18 cellular contexts compared by ENCODE assay signal in genomic region chr15:93082861-93083260, GRCh38. TPM values are rescaled to one million over a fixed set of nuclear protein-coding genes. Genes with fewer than 3 reads are reported as not detected.
DNase-seq lines count a peak whose midpoint lies in the region; ATAC-seq and TF ChIP-seq lines count a peak whose summit lies in the region.
"Had no signal": no experiment of that assay in that cellular context is flagged by ENCODE, and none has a peak within 500 bp of the region (broad histone marks: within the 10 kb centered on the region; RNA-seq: fewer than 3 reads in every experiment).

No MANE protein-coding gene starts in this region.

- WGBS in esophagus muscularis mucosa, result 83% methylated on average over 3 of the region's 3 CpGs
- 93 to 97% methylated on average over 3 of the region's 3 CpGs for WGBS in sigmoid colon, 2 donors
- 92% methylated on average over 3 of the region's 3 CpGs; no CpG with 5 or more reads in 1 of the 2 donors for WGBS in transverse colon (ENCODE audit: low coverage in 1 of 2), 2 donors

- no peak for ATAC-seq in sciatic nerve
- ATAC-seq: GM12878 had no signal

- no peaks in the 10 kb centered on the region for H3K36me3 ChIP-seq in esophagus muscularis mucosa
- no peaks in the 10 kb centered on the region for H3K36me3 ChIP-seq in sigmoid colon
- H3K36me3 ChIP-seq in transverse colon, result no peaks in the 10 kb centered on the region
- H3K36me3 ChIP-seq: BE2C, HAP-1 had no signal

- DNase-seq in esophagus muscularis mucosa (ENCODE audit: extremely low spot score), result no peak
- DNase-seq in neural crest cell (ENCODE audit: low read depth, low spot score), result no peak
- peak; percentile 42 for DNase-seq in sigmoid colon
- no peak for DNase-seq in transverse colon
- no peak for DNase-seq in retina
- no peak for DNase-seq in sciatic nerve (ENCODE audit: low spot score)
- DNase-seq in SIG-M5 (lab: John Stamatoyannopoulos, UW), result no peak
- DNase-seq: BE2C; C1 segment of cervical spinal cord; CD4-positive, CD25-positive, alpha-beta regulatory T cell; CD8-positive, alpha-beta memory T cell; COR-L47; DMS 273 treated with DMSO at 0.1 percent for 48 hours; DMS53; DND-41; EL had no signal

- H3K36me3 Mint-ChIP-seq in neural crest cell (ENCODE audit: low read depth), result peaks cover 22% of the 10 kb centered on the region

- peak overlapping the region; percentile 99 for H3K4me3 Mint-ChIP-seq in neural crest cell
- H3K4me3 Mint-ChIP-seq: CD4-positive, CD25-positive, alpha-beta regulatory T cell; CD8-positive, alpha-beta memory T cell had no signal

- H3K9me3 ChIP-seq in esophagus muscularis mucosa, result no peaks in the 10 kb centered on the region
- no peaks in the 10 kb centered on the region for H3K9me3 ChIP-seq in sigmoid colon
- H3K9me3 ChIP-seq in transverse colon, result no peaks in the 10 kb centered on the region
- H3K9me3 ChIP-seq: BE2C, HAP-1 had no signal

- TF ChIP-seq POLR2A in esophagus muscularis mucosa (IDR thresholded peaks at IDR 0.05; ENCODE audit: low read depth) (no peak), sigmoid colon (IDR thresholded peaks at IDR 0.05) (no peak), transverse colon (IDR thresholded peaks at IDR 0.05) (no peak)

- peaks cover 76% of the 10 kb centered on the region for H3K4me1 Mint-ChIP-seq in neural crest cell

- H3K27ac ChIP-seq in esophagus muscularis mucosa (replicated peaks in 1 of 4) (peak overlapping the region; percentile 88 to 97 (median 95)), sigmoid colon (peak overlapping the region in 1 of 4 donors; percentile 96), transverse colon (peak overlapping the region in 3 of 4 donors; percentile 43 to 96 (median 57))

- no peak overlapping the region for H3K27ac Mint-ChIP-seq in neural crest cell (ENCODE audit: unreplicated experiment)
- H3K27ac Mint-ChIP-seq: CD4-positive, CD25-positive, alpha-beta regulatory T cell; CD8-positive, alpha-beta memory T cell had no signal

- H3K27me3 Mint-ChIP-seq in neural crest cell (ENCODE audit: low read depth), result peaks cover 23% of the 10 kb centered on the region

- peaks cover 0 to 9% (median 0%) of the 10 kb centered on the region in 4 donors for H3K27me3 ChIP-seq in esophagus muscularis mucosa
- H3K27me3 ChIP-seq in sigmoid colon, result no peaks in the 10 kb centered on the region
- peaks cover 57% of the 10 kb centered on the region for H3K27me3 ChIP-seq in transverse colon

- H3K4me3 ChIP-seq in esophagus muscularis mucosa, result no peak overlapping the region
- no peak overlapping the region for H3K4me3 ChIP-seq in sigmoid colon
- H3K4me3 ChIP-seq in transverse colon, result no peak overlapping the region
- H3K4me3 ChIP-seq: GM12878, HAP-1 had no signal

- intact Hi-C loops in esophagus muscularis mucosa (cut with DNase I), result no loop called here
- intact Hi-C loops in sigmoid colon (cut with DNase I), result no loop called here
- intact Hi-C loops in transverse colon (cut with DNase I; ENCODE audit: low total_unique reads), result no loop called here
- intact Hi-C loops in sciatic nerve (cut with DNase I), result no loop called here

- TF ChIP-seq CTCF in esophagus muscularis mucosa (IDR thresholded peaks at IDR 0.05), result no peak
- no peak for TF ChIP-seq CTCF in neural crest cell (conservative IDR thresholded peaks at IDR 0.05)
- no peak for TF ChIP-seq CTCF in sigmoid colon (IDR thresholded peaks at IDR 0.05)
- no peak for TF ChIP-seq CTCF in transverse colon (IDR thresholded peaks at IDR 0.05)

- no peaks in the 10 kb centered on the region for H3K9me3 Mint-ChIP-seq in neural crest cell

- H3K4me1 ChIP-seq in esophagus muscularis mucosa (peaks cover 11 to 100% (median 93%) of the 10 kb centered on the region in 4 donors), sigmoid colon (peaks cover 0 to 98% (median 67%) of the 10 kb centered on the region in 4 donors), transverse colon (peaks cover 0 to 39% (median 7%) of the 10 kb centered on the region in 4 donors)
- H3K4me1 ChIP-seq: BE2C, HAP-1 had no signal

- in situ Hi-C loops in transverse colon (cut with MboI; ENCODE audit: low pct_ligation_motif_present in 1 of 4, low pct_unique_long_range_greater_than_20kb in 1 of 4, low sequenced_read_pairs in 3 of 4), result loop anchor here in 3 of 4 donors (25.0 kb wide), 1 partner anchor 904 kb away; no protein-coding TSS in a partner anchor

- no peak for TF ChIP-seq EP300 in esophagus muscularis mucosa (IDR thresholded peaks at IDR 0.05)
- TF ChIP-seq EP300 in sigmoid colon (IDR thresholded peaks at IDR 0.05), result no peak
- no peak for TF ChIP-seq EP300 in transverse colon (IDR thresholded peaks at IDR 0.05; ENCODE audit: low read depth)

RNA-seq across cellular contexts. Expression of gene RGMA, which starts 6.2 kb away (rescaled TPM):
- total RNA-seq in esophagus muscularis mucosa (100 to 1,000 TPM; 101 to 312 (median 188) TPM), neural crest cell (187 and 205 TPM in 2 replicates), sigmoid colon (10 to 100 TPM; 21.8 to 58.6 (median 32.8) TPM), transverse colon (10 to 100 TPM in 2 of 4 donors, 1 to 10 TPM in 2; 8.6 to 53.3 (median 20.6) TPM), sciatic nerve (47.1 TPM)
- 10 to 100 TPM in 1 of 3 donors, 1 to 10 TPM in 2; 1.4 to 18.5 (median 6.0) TPM for polyA plus RNA-seq in sigmoid colon
- total RNA-seq: GM12878 had no signal
- polyA plus RNA-seq: CD4-positive, CD25-positive, alpha-beta regulatory T cell; CD8-positive, alpha-beta memory T cell; GM12878 had no signal
